ENCODE assay signal across 24 cellular contexts in the genomic region with DNA sequence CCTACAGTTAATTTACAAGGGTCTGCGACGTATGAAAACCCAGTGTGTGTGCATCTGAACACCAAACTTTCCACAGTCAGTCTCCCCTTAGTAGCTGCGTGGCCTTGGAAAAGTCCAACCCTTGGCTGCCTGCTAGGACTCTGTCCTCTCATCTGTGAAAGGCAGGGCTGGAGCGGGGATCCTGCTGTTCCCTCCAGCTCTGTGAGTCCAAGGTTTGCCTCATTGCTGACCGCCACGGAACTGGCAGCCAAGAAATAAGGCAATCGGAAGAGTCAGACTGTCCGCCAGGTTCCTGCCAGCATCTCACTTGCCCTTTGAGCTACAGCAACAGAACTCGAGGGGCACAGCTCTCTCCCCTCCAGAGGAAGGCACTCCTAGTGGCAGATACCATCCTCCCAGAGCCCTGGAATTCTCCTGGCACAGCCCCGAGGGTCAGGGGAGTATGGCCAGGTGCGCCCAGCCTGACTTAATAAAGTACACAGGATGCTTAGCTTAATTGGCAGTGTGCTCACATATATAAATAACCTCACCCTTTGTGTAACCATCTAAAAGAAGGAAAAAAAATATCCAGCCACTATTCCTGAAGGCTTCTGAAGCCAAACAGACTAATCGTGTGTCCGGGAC.
DNase-seq lines count a peak whose midpoint lies in the region; ATAC-seq and TF ChIP-seq lines count a peak whose summit lies in the region.
"Had no signal": no experiment of that assay in that cellular context is flagged by ENCODE, and none has a peak within 500 bp of the region (broad histone marks: within the 10 kb centered on the region; RNA-seq: fewer than 3 reads in every experiment).

No MANE protein-coding gene starts in this region.

- intact Hi-C loops in left ventricle myocardium superior (cut with micrococcal nuclease): no loop called here
- intact Hi-C loops in Right ventricle myocardium inferior (cut with DNase I): no loop called here
- intact Hi-C loops in mucosa of descending colon (cut with DNase I, micrococcal nuclease): no loop called here
- intact Hi-C loops in transverse colon (cut with DNase I; ENCODE audit: low total_unique reads): no loop called here

- no peaks in the 10 kb centered on the region for H3K27me3 ChIP-seq in transverse colon
- H3K27me3 ChIP-seq: BLaER1 treated with 17β-estradiol and CSF1 and Interleukin-3, amounts not matched to agents 10 nM and 100 nM; vagina had no signal

- peak; percentile 15 for TF ChIP-seq CTCF in VCaP (conservative IDR thresholded peaks at IDR 0.05)
- TF ChIP-seq CTCF in mucosa of descending colon (IDR thresholded peaks at IDR 0.05): no peak
- TF ChIP-seq CTCF in transverse colon (IDR thresholded peaks at IDR 0.05): no peak

- H3K4me1 ChIP-seq in mucosa of descending colon (ENCODE audit: low read depth): no peaks in the 10 kb centered on the region
- peaks cover 0 to 5% (median 2%) of the 10 kb centered on the region in 4 donors for H3K4me1 ChIP-seq in transverse colon
- H3K4me1 ChIP-seq: vagina had no signal

- ATAC-seq in left ventricle myocardium superior (peak; percentile 20), Right ventricle myocardium inferior (no peak), mucosa of descending colon (peak; percentile 30)
- ATAC-seq: stimulated activated effector memory CD8-positive, alpha-beta T cell treated with anti-CD3 and anti-CD28 coated beads, Interleukin-12 subunit alpha, Interleukin-12 subunit beta, amount 100 ng/mL, for 72 hours had no signal

- H3K9me3 ChIP-seq in mucosa of descending colon (no peaks in the 10 kb centered on the region), transverse colon (no peaks in the 10 kb centered on the region)
- H3K9me3 ChIP-seq: BLaER1 treated with 17β-estradiol and CSF1 and Interleukin-3, amounts not matched to agents 10 nM and 100 nM; vagina had no signal

- H3K4me3 ChIP-seq in mucosa of descending colon: no peak overlapping the region
- H3K4me3 ChIP-seq in transverse colon: no peak overlapping the region
- H3K4me3 ChIP-seq: BLaER1 treated with 17β-estradiol and CSF1 and Interleukin-3, amounts not matched to agents 10 nM and 100 nM; vagina had no signal

- TF ChIP-seq EP300 in transverse colon (IDR thresholded peaks at IDR 0.05; ENCODE audit: low read depth): no peak

- WGBS in transverse colon (ENCODE audit: low coverage in 1 of 2), 2 donors: 39 to 51% methylated on average over 2 to 13 of the region's 13 CpGs

- H3K36me3 ChIP-seq in mucosa of descending colon (ENCODE audit: low read depth) (no peaks in the 10 kb centered on the region), transverse colon (no peaks in the 10 kb centered on the region)
- H3K36me3 ChIP-seq: BLaER1 treated with 17β-estradiol and CSF1 and Interleukin-3, amounts not matched to agents 10 nM and 100 nM; vagina had no signal

- no peak for DNase-seq in left ventricle myocardium superior
- no peak for DNase-seq in Right ventricle myocardium inferior (ENCODE audit: missing footprints)
- DNase-seq in mucosa of descending colon: no peak
- no peak for DNase-seq in superior temporal gyrus (ENCODE audit: extremely low spot score)
- DNase-seq in effector CD8-positive, alpha-beta T cell (lab: John Stamatoyannopoulos, UW): no peak
- DNase-seq in NK-92 treated with Interleukin-12 subunit alpha and Interleukin-12 subunit beta, amount 100 ng/mL, for 24 hours (lab: John Stamatoyannopoulos, UW): no peak
- DNase-seq in transverse colon: no peak
- DNase-seq: ACHN; activated B cell treated with CpG ODN at 0.5 μM for 24 hours; activated CD4-positive, alpha-beta T cell treated with anti-CD3 and anti-CD28 coated beads, Interleukin-2, amount 50 U/mL, for 4 hours; anterior cingulate cortex; Calu3; dermis blood vessel endothelial cell; IMR-90; mammary epithelial cell; NCI-H1105; NCI-H2171; NCI-H524; T1000 had no signal

- in situ Hi-C loops in transverse colon (cut with MboI; ENCODE audit: low pct_ligation_motif_present in 1 of 4, low pct_unique_long_range_greater_than_20kb in 1 of 4, low sequenced_read_pairs in 3 of 4): no loop called here

- H3K27ac ChIP-seq in VCaP (peak overlapping the region; percentile 66), transverse colon (no peak overlapping the region)
- H3K27ac ChIP-seq: BLaER1 treated with 17β-estradiol and CSF1 and Interleukin-3, amounts not matched to agents 10 nM and 100 nM; HL-60; vagina had no signal

- no peak for TF ChIP-seq POLR2A in transverse colon (IDR thresholded peaks at IDR 0.05)
